ENCODE assay signal across 8 cellular contexts in genomic region chr6:16332175-16332542, GRCh38.
A peak's percentile ranks its signal among the peaks of the same experiment; 100 is the strongest.
DNase-seq lines count a peak whose midpoint lies in the region; ATAC-seq and TF ChIP-seq lines count a peak whose summit lies in the region.

No MANE protein-coding gene starts in this region.

- peaks cover 37 to 65% (median 45%) of the 10 kb centered on the region in 3 donors for H3K4me1 ChIP-seq in skeletal muscle tissue (ENCODE audit: control insufficient read depth in 3 of 3, insufficient read depth in 3 of 3, low read length in 3 of 3)

- H3K9ac ChIP-seq in skeletal muscle tissue (ENCODE audit: low read depth in 1 of 3, low read length in 3 of 3) = peak overlapping the region in 2 of 3 donors; percentile 28 to 61

- in situ Hi-C loops in GM13977 (cut with MboI; ENCODE audit: low pct_unique_long_range_greater_than_20kb, low sequenced_read_pairs, unreplicated experiment) = loop anchor here (10.0 to 25.0 kb wide), 3 partner anchors 183 to 755 kb away; partner anchors contain the start of gene ATXN1

- peak; percentile 80 for TF ChIP-seq CTCF in GM13977 (IDR thresholded peaks at IDR 0.05; ENCODE audit: extremely low read depth, insufficient read depth, missing control alignments)

- peak; percentile 48 for DNase-seq in 8988T
- DNase-seq in GM13977 (ENCODE audit: low spot score) = peak; percentile 86
- DNase-seq in NCI-H1417 treated with DMSO at 0.1 percent for 48 hours (lab: John Stamatoyannopoulos, UW) = peak; percentile 34
- DNase-seq in T-helper 9 cell = peak; percentile 77
- DNase-seq in astrocyte of the hippocampus (ENCODE audit: low read depth, low spot score) = peak; percentile 90
- peak; percentile 75 to 81 for DNase-seq in hippocampal formation (lab: John Stamatoyannopoulos, UW)

- H3K4me3 ChIP-seq in skeletal muscle tissue (ENCODE audit: low read length in 3 of 3) = no peak overlapping the region

- peak overlapping the region; percentile 14 for H3K27ac ChIP-seq in skeletal muscle tissue (ENCODE audit: low read depth, low read length)

- H3K9me3 ChIP-seq in skeletal muscle tissue (ENCODE audit: control insufficient read depth in 3 of 3, low read length in 3 of 3) = no peaks in the 10 kb centered on the region

- H3K36me3 ChIP-seq in skeletal muscle tissue (ENCODE audit: control insufficient read depth in 3 of 3, insufficient read depth in 3 of 3, low read length in 3 of 3) = peaks cover under 1 to 3% (median 2%) of the 10 kb centered on the region in 3 donors

- peak; percentile 77 for ATAC-seq in HG02870 (IDR thresholded peaks at IDR 0.05; ENCODE audit: unreplicated experiment)

- no peaks in the 10 kb centered on the region for H3K27me3 ChIP-seq in skeletal muscle tissue (ENCODE audit: control insufficient read depth in 3 of 3, insufficient read depth in 3 of 3, low read length in 3 of 3)

Comparison
In these comparisons a context has a peak if more than half of its experiments do, and no peak if none do; other contexts are left out.
1. DNase-seq: peak in every context shown above with its lines; median percentile 90 in astrocyte of the hippocampus; 86 in GM13977; 78 in hippocampal formation; 77 in T-helper 9 cell; 48 in 8988T; 34 in NCI-H1417 treated with DMSO at 0.1 percent for 48 hours.